ENCODE assay signal across 1 cellular context in genomic region chr19:42325308-42325895, GRCh38.
A peak's percentile ranks its signal among the peaks of the same experiment; 100 is the strongest.
TF ChIP-seq lines count a peak whose summit lies in the region.

Gene MEGF8 (plus strand): TSS chr19:42325635. CDS start chr19:42326244, 609 bp downstream.

TF ChIP-seq in A549, 52 proteins besides CTCF, POLR2A, EP300 and RAD21 (continued from another document):
- TF ChIP-seq, protein P1, sequence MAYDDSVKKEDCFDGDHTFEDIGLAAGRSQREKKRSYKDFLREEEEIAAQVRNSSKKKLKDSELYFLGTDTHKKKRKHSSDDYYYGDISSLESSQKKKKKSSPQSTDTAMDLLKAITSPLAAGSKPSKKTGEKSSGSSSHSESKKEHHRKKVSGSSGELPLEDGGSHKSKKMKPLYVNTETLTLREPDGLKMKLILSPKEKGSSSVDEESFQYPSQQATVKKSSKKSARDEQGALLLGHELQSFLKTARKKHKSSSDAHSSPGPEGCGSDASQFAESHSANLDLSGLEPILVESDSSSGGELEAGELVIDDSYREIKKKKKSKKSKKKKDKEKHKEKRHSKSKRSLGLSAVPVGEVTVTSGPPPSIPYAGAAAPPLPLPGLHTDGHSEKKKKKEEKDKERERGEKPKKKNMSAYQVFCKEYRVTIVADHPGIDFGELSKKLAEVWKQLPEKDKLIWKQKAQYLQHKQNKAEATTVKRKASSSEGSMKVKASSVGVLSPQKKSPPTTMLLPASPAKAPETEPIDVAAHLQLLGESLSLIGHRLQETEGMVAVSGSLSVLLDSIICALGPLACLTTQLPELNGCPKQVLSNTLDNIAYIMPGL (CRISPR knock-in tag; IDR thresholded peaks at IDR 0.05; ENCODE audit: borderline replicate concordance) = no peak
- TF ChIP-seq RCOR1 (IDR thresholded peaks at IDR 0.05; ENCODE audit: low read depth, low read length) (no peak), ZFP36 (IDR thresholded peaks at IDR 0.05; ENCODE audit: borderline replicate concordance, partially characterized antibody) (peak; percentile 76), HOXB13 (CRISPR knock-in tag; IDR thresholded peaks at IDR 0.05; ENCODE audit: low read depth) (no peak), JUNB (IDR thresholded peaks at IDR 0.05) (no peak), PHF8 (IDR thresholded peaks at IDR 0.05; ENCODE audit: borderline replicate concordance, low read depth) (peak; percentile 86), FOSL2 (IDR thresholded peaks at IDR 0.05) (no peak), FOSL2 (CRISPR knock-in tag; IDR thresholded peaks at IDR 0.05) (no peak), MAZ (IDR thresholded peaks at IDR 0.05; ENCODE audit: borderline replicate concordance, low read depth, low read length) (peak; percentile 85; the same call in 1 of the 2 replicates), JUN (IDR thresholded peaks at IDR 0.05) (peak; percentile 36 to 93; a peak in 3 of 5 replicates), NFE2L2 (conservative IDR thresholded peaks at IDR 0.05; ENCODE audit: low read length) (no peak), BCL3 (IDR thresholded peaks at IDR 0.05) (0 out of 3 replicates have a peak, but pooled peaks have one; percentile 55), REST (IDR thresholded peaks at IDR 0.05) (no peak), CBX2 (IDR thresholded peaks at IDR 0.05; ENCODE audit: borderline replicate concordance, low read depth) (no peak), HEYL (CRISPR knock-in tag; IDR thresholded peaks at IDR 0.05) (no peak), E2F6 (IDR thresholded peaks at IDR 0.05; ENCODE audit: borderline replicate concordance, low read depth) (peak; percentile 46; the same call in 1 of the 2 replicates)
- TF ChIP-seq, protein P2, sequence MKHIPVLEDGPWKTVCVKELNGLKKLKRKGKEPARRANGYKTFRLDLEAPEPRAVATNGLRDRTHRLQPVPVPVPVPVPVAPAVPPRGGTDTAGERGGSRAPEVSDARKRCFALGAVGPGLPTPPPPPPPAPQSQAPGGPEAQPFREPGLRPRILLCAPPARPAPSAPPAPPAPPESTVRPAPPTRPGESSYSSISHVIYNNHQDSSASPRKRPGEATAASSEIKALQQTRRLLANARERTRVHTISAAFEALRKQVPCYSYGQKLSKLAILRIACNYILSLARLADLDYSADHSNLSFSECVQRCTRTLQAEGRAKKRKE (CRISPR knock-in tag; IDR thresholded peaks at IDR 0.05; ENCODE audit: low read depth) = no peak
- TF ChIP-seq, protein P3, sequence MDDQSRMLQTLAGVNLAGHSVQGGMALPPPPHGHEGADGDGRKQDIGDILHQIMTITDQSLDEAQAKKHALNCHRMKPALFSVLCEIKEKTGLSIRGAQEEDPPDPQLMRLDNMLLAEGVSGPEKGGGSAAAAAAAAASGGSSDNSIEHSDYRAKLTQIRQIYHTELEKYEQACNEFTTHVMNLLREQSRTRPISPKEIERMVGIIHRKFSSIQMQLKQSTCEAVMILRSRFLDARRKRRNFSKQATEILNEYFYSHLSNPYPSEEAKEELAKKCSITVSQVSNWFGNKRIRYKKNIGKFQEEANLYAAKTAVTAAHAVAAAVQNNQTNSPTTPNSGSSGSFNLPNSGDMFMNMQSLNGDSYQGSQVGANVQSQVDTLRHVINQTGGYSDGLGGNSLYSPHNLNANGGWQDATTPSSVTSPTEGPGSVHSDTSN (IDR thresholded peaks at IDR 0.05) = peak; percentile 57
TF ChIP-seq in A549: peak in this region for 11.
